ENCODE assay signal across 9 cellular contexts in the genomic region with DNA sequence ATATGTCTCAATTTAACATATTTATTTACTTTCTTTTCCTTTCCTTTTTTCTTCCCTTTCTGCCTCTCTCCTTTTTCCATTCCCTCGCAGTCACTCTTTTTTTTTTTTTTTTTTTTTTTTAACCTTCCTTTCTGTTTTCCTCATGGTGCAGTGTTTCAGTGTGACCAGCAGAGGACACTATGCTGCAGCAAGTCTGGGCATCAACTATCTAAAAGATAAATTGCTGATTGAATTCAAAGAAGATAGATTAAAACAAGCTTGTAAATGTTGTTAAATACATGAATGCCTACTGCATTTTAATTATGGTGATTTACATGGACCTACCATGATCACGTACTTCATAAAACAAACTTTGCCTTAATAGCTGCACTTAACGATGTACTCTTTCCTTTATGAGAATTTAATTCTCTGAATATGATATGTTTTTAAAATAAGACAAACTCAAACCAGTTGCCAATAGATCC.
DNase-seq lines count a peak whose midpoint lies in the region; ATAC-seq and TF ChIP-seq lines count a peak whose summit lies in the region.
"Had no signal": no experiment of that assay in that cellular context is flagged by ENCODE, and none has a peak within 500 bp of the region (broad histone marks: within the 10 kb centered on the region; RNA-seq: fewer than 3 reads in every experiment).

No MANE protein-coding gene starts in this region.

- H3K27ac ChIP-seq in brain microvascular endothelial cell (no peak overlapping the region), stomach (peak overlapping the region in 2 of 5 donors; percentile 19 to 24)

- peaks cover 3 to 35% (median 16%) of the 10 kb centered on the region in 4 donors for H3K4me1 ChIP-seq in stomach

- H3K4me3 ChIP-seq in brain microvascular endothelial cell (ENCODE audit: low read depth, low read length) (no peak overlapping the region), kidney epithelial cell (ENCODE audit: low read depth, low read length) (no peak overlapping the region), stomach (no peak overlapping the region)
- H3K4me3 ChIP-seq: BLaER1 treated with 17β-estradiol and CSF1 and Interleukin-3, amounts not matched to agents 10 nM and 100 nM had no signal

- in situ Hi-C loops in brain microvascular endothelial cell (cut with HindIII; ENCODE audit: low pct_ligation_motif_present, low sequenced_read_pairs) = loop anchor here (25.0 kb wide), 1 partner anchor 680 kb away; no protein-coding TSS in a partner anchor

- no peak for TF ChIP-seq POLR2A in stomach (IDR thresholded peaks at IDR 0.05)

- 8 to 22% (median 13%) methylated on average over 3 of the region's 3 CpGs for WGBS in stomach, 5 donors

- DNase-seq in DMS79 treated with DMSO at 0.1 percent for 48 hours (lab: John Stamatoyannopoulos, UW) = peak; percentile 37
- DNase-seq in DMS79 (lab: John Stamatoyannopoulos, UW) = no peak
- peak; percentile 53 for DNase-seq in RKO (ENCODE audit: low spot score)
- peak; percentile 16 for DNase-seq in brain microvascular endothelial cell
- peak; percentile 12 for DNase-seq in kidney epithelial cell (ENCODE audit: low read depth)
- DNase-seq in stomach = no peak
- no peak for DNase-seq in islet precursor cell

- peak; percentile 48 for ATAC-seq in HG02981 (IDR thresholded peaks at IDR 0.05; ENCODE audit: unreplicated experiment)

- H3K27me3 ChIP-seq in brain microvascular endothelial cell (replicated peaks) (no peaks in the 10 kb centered on the region), kidney epithelial cell (ENCODE audit: control insufficient read depth, insufficient read depth, low read length) (no peaks in the 10 kb centered on the region), stomach (no peaks in the 10 kb centered on the region)
- H3K27me3 ChIP-seq: BLaER1 treated with 17β-estradiol and CSF1 and Interleukin-3, amounts not matched to agents 10 nM and 100 nM had no signal

- TF ChIP-seq CTCF in brain microvascular endothelial cell (IDR thresholded peaks at IDR 0.05; ENCODE audit: low read depth, low read length, missing control alignments) = peak; percentile 90
- peak; percentile 96 for TF ChIP-seq CTCF in kidney epithelial cell (IDR thresholded peaks at IDR 0.05; ENCODE audit: insufficient read depth, low read length, poor library complexity, severe bottlenecking)
- TF ChIP-seq CTCF in stomach (IDR thresholded peaks at IDR 0.05) = peak in 5 of 7 experiments; percentile 76 to 96 (median 89)

- H3K9me3 ChIP-seq in stomach = no peaks in the 10 kb centered on the region
- H3K9me3 ChIP-seq: BLaER1 treated with 17β-estradiol and CSF1 and Interleukin-3, amounts not matched to agents 10 nM and 100 nM had no signal

- intact Hi-C loops in stomach (cut with DNase I; ENCODE audit: low total_unique reads) = loop anchor here (10.0 kb wide), 1 partner anchor 312 kb away; the partner anchor contains the start of gene AHR

- no peak for TF ChIP-seq EP300 in stomach (IDR thresholded peaks at IDR 0.05)

- no peaks in the 10 kb centered on the region for H3K36me3 ChIP-seq in brain microvascular endothelial cell (replicated peaks)
- no peaks in the 10 kb centered on the region for H3K36me3 ChIP-seq in kidney epithelial cell (ENCODE audit: control insufficient read depth, insufficient read depth, low read length)
- no peaks in the 10 kb centered on the region for H3K36me3 ChIP-seq in stomach
- H3K36me3 ChIP-seq: BLaER1 treated with 17β-estradiol and CSF1 and Interleukin-3, amounts not matched to agents 10 nM and 100 nM had no signal

Comparison
In these comparisons a context has a peak if more than half of its experiments do, and no peak if none do; other contexts are left out.
1. DNase-seq: peak in DMS79 treated with DMSO at 0.1 percent for 48 hours (single experiment), RKO (single experiment), brain microvascular endothelial cell (single experiment) and kidney epithelial cell (single experiment); none in DMS79 (single experiment), stomach (single experiment) and islet precursor cell (single experiment).
2. Peak in every context shown above with its lines, with median percentiles within 50 percentile points of each other: CTCF ChIP-seq.